Comparison of ENCODE assay signal across 27 cellular contexts in genomic region chr1:191517826-191518225, GRCh38.
"Had no signal": no experiment of that assay in that cellular context is flagged by ENCODE, and none has a peak within 500 bp of the region (broad histone marks: within the 10 kb centered on the region; RNA-seq: fewer than 3 reads in every experiment).

No MANE protein-coding gene starts in this region.

- FAIRE-seq: bronchial epithelial cell, endometrium, keratinocyte had no signal

- H3K27me3 Mint-ChIP-seq: activated CD4-positive, alpha-beta T cell treated with anti-CD3 and anti-CD28 coated beads for 36 hours; central memory CD8-positive, alpha-beta T cell; stimulated activated naive B cell treated with anti-CD40 and anti-IgM and Interleukin-4, amounts not matched to agents 10 μg/mL and 1 μg/mL and 100 μg/mL, for 72 hours had no signal

- H3K27ac Mint-ChIP-seq: activated CD4-positive, alpha-beta T cell treated with anti-CD3 and anti-CD28 coated beads for 36 hours; activated naive CD4-positive, alpha-beta T cell treated with anti-CD3 and anti-CD28 coated beads, Interleukin-2, amount 50 U/mL, for 72 hours; activated T-cell treated with anti-CD3 and anti-CD28 coated beads, Interleukin-2, amount 50 U/mL, for 72 hours; nephron; stimulated activated naive B cell treated with anti-CD40 and anti-IgM and Interleukin-4, amounts not matched to agents 10 μg/mL and 1 μg/mL and 100 μg/mL, for 72 hours had no signal

- H3K27ac ChIP-seq: gastrocnemius medialis, hepatocyte, parathyroid adenoma, right atrium auricular region, stomach, thyroid gland, upper lobe of right lung had no signal

- H3K36me3 Mint-ChIP-seq: stimulated activated naive B cell treated with anti-CD40 and anti-IgM and Interleukin-4, amounts not matched to agents 10 μg/mL and 1 μg/mL and 100 μg/mL, for 72 hours had no signal

- ATAC-seq: activated CD4-positive, alpha-beta T cell treated with anti-CD3 and anti-CD28 coated beads for 36 hours; activated naive CD4-positive, alpha-beta T cell treated with anti-CD3 and anti-CD28 coated beads, Interleukin-2, amount 50 U/mL, for 72 hours; activated T-cell treated with anti-CD3 and anti-CD28 coated beads, Interleukin-2, amount 50 U/mL, for 72 hours; gastrocnemius medialis; left cardiac atrium; left ventricle myocardium superior; stimulated activated naive B cell treated with anti-CD40 and anti-IgM and Interleukin-4, amounts not matched to agents 10 μg/mL and 1 μg/mL and 100 μg/mL, for 72 hours; upper lobe of right lung had no signal

- DNase-seq: activated CD4-positive, alpha-beta T cell treated with anti-CD3 and anti-CD28 coated beads for 36 hours; activated CD4-positive, alpha-beta T cell treated with anti-CD3 and anti-CD28 coated beads, Interleukin-2, amount 50 U/mL, for 4 hours; activated CD4-positive, CD25-positive, alpha-beta regulatory T cell; activated naive CD4-positive, alpha-beta T cell; activated T-cell treated with anti-CD3 and anti-CD28 coated beads for 4 hours; activated T-cell treated with anti-CD3 and anti-CD28 coated beads, Interleukin-2, amount 50 U/mL, for 72 hours; anterior cingulate cortex; dermis blood vessel endothelial cell; effector CD4-positive, alpha-beta T cell; gastrocnemius medialis; left cardiac atrium; left ventricle myocardium superior; nucleus accumbens; stimulated activated CD4-positive, alpha-beta T cell treated with anti-CD3 and anti-CD28 coated beads, Interleukin-2, amount 100 ng/mL, for 24 hours; stimulated activated naive B cell treated with anti-CD40 and anti-IgM and Interleukin-4, amounts not matched to agents 10 μg/mL and 1 μg/mL and 100 μg/mL, for 72 hours; stomach; thyroid gland; upper lobe of right lung had no signal

- H3K4me3 Mint-ChIP-seq: activated CD4-positive, alpha-beta T cell treated with anti-CD3 and anti-CD28 coated beads for 36 hours; activated T-cell treated with anti-CD3 and anti-CD28 coated beads, Interleukin-2, amount 50 U/mL, for 72 hours; central memory CD8-positive, alpha-beta T cell; nephron; stimulated activated naive B cell treated with anti-CD40 and anti-IgM and Interleukin-4, amounts not matched to agents 10 μg/mL and 1 μg/mL and 100 μg/mL, for 72 hours had no signal

- H3K4me1 Mint-ChIP-seq: activated CD4-positive, alpha-beta T cell treated with anti-CD3 and anti-CD28 coated beads for 36 hours; central memory CD8-positive, alpha-beta T cell; nephron; stimulated activated naive B cell treated with anti-CD40 and anti-IgM and Interleukin-4, amounts not matched to agents 10 μg/mL and 1 μg/mL and 100 μg/mL, for 72 hours had no signal
